ENCODE assay signal across 26 cellular contexts in the genomic region with DNA sequence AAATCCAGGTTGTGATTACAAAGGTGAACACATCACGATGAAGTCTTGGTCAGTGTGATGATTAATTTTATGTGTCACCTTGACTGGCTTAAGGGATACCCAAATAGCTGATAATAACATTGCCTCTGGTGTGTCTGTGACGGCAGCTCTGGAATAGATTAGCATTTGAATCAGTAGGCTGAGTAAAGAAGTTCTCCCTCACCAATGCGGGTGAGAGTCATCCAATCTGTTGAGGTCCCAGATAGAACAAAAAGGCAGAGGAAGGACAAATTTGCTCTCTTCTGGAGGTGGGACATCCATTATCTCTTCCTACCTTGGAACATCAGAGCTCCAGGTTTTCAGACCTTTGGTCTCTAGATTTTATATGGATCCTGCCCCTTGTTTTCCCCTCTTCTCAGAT.
"Had no signal": no experiment of that assay in that cellular context is flagged by ENCODE, and none has a peak within 500 bp of the region (broad histone marks: within the 10 kb centered on the region; RNA-seq: fewer than 3 reads in every experiment).

No MANE protein-coding gene starts in this region.

- H3K36me3 ChIP-seq: gastrocnemius medialis, left lung, neural progenitor cell, prostate gland, right atrium auricular region, sigmoid colon, transverse colon, upper lobe of right lung, uterus had no signal

- H3K36me3 Mint-ChIP-seq: naive thymus-derived CD4-positive, alpha-beta T cell; neural progenitor cell; stimulated activated memory B cell treated with anti-CD40 and anti-IgM and Interleukin-4, amounts not matched to agents 10 μg/mL and 1 μg/mL and 100 μg/mL, for 72 hours had no signal

- H3K4me1 ChIP-seq: gastrocnemius medialis, left lung, prostate gland, right atrium auricular region, sigmoid colon, transverse colon, upper lobe of right lung, uterus had no signal

- H3K9me3 Mint-ChIP-seq: nephron; neural progenitor cell; stimulated activated memory B cell treated with anti-CD40 and anti-IgM and Interleukin-4, amounts not matched to agents 10 μg/mL and 1 μg/mL and 100 μg/mL, for 72 hours had no signal

- H3K4me1 Mint-ChIP-seq: naive thymus-derived CD4-positive, alpha-beta T cell; stimulated activated memory B cell treated with anti-CD40 and anti-IgM and Interleukin-4, amounts not matched to agents 10 μg/mL and 1 μg/mL and 100 μg/mL, for 72 hours had no signal

- H3K27me3 ChIP-seq: gastrocnemius medialis, left lung, neural progenitor cell, right atrium auricular region, sigmoid colon, transverse colon, upper lobe of right lung, uterus had no signal

- ATAC-seq: esophagus mucosa; gastrocnemius medialis; left cardiac atrium; left lung; naive thymus-derived CD4-positive, alpha-beta T cell; stimulated activated memory B cell treated with anti-CD40 and anti-IgM and Interleukin-4, amounts not matched to agents 10 μg/mL and 1 μg/mL and 100 μg/mL, for 72 hours; stimulated activated naive CD8-positive, alpha-beta T cell treated with anti-CD3 and anti-CD28 coated beads, Interleukin-15, Interleukin-2, amounts not matched to agents 100 U/mL and 50 U/mL, for 24 hours; upper lobe of right lung had no signal

- H3K4me3 Mint-ChIP-seq: naive thymus-derived CD4-positive, alpha-beta T cell; nephron; neural progenitor cell; stimulated activated memory B cell treated with anti-CD40 and anti-IgM and Interleukin-4, amounts not matched to agents 10 μg/mL and 1 μg/mL and 100 μg/mL, for 72 hours had no signal

- H3K9ac ChIP-seq: neural progenitor cell had no signal

- DNase-seq: cortex of kidney; effector CD4-positive, alpha-beta T cell; foreskin fibroblast; gastrocnemius medialis; head of caudate nucleus; kidney; left cardiac atrium; left lung; mesenchymal stem cell; midbrain; naive thymus-derived CD4-positive, alpha-beta T cell; nucleus accumbens; sigmoid colon; stimulated activated CD4-positive, alpha-beta T cell treated with anti-CD3 and anti-CD28 coated beads, Interleukin-2, amount 100 ng/mL, for 24 hours; stimulated activated CD4-positive, alpha-beta T cell treated with anti-CD3 and anti-CD28 coated beads, Interleukin-4, amount 100 ng/mL, for 24 hours; stimulated activated naive CD8-positive, alpha-beta T cell treated with anti-CD3 and anti-CD28 coated beads, Interleukin-15, Interleukin-2, amounts not matched to agents 100 U/mL and 50 U/mL, for 24 hours; transverse colon; upper lobe of right lung; uterus had no signal

- H3K27me3 Mint-ChIP-seq: naive thymus-derived CD4-positive, alpha-beta T cell; stimulated activated memory B cell treated with anti-CD40 and anti-IgM and Interleukin-4, amounts not matched to agents 10 μg/mL and 1 μg/mL and 100 μg/mL, for 72 hours had no signal

- H3K4me3 ChIP-seq: gastrocnemius medialis, left lung, neural progenitor cell, prostate gland, right atrium auricular region, sigmoid colon, transverse colon, upper lobe of right lung, uterus had no signal

- H3K27ac ChIP-seq: epithelial cell of prostate, gastrocnemius medialis, left lung, neural progenitor cell, prostate gland, right atrium auricular region, sigmoid colon, transverse colon, upper lobe of right lung, uterus had no signal

- H3K4me2 ChIP-seq: neural progenitor cell had no signal

- H3K27ac Mint-ChIP-seq: naive thymus-derived CD4-positive, alpha-beta T cell; nephron; neural progenitor cell; stimulated activated memory B cell treated with anti-CD40 and anti-IgM and Interleukin-4, amounts not matched to agents 10 μg/mL and 1 μg/mL and 100 μg/mL, for 72 hours had no signal
